In genomic region chr13:51066091-51066831, GRCh38 we compare ENCODE assay signal across 11 cellular contexts. TPM values are rescaled to one million over a fixed set of nuclear protein-coding genes. Genes with fewer than 3 reads are reported as not detected.
A peak's percentile ranks its signal among the peaks of the same experiment; 100 is the strongest.
DNase-seq lines count a peak whose midpoint lies in the region; ATAC-seq, FAIRE-seq and TF ChIP-seq lines count a peak whose summit lies in the region.
"Had no signal": no experiment of that assay in that cellular context is flagged by ENCODE, and none has a peak within 500 bp of the region (broad histone marks: within the 10 kb centered on the region; RNA-seq: fewer than 3 reads in every experiment).

No MANE protein-coding gene starts in this region.

- H3T11ph ChIP-seq in H9 (ENCODE audit: low read length), result no peak overlapping the region

- H3K4me1 Mint-ChIP-seq in HFFc6 (ENCODE audit: low read depth), result no peaks in the 10 kb centered on the region
- peaks cover 8 to 13% of the 10 kb centered on the region in 2 experiments for H3K4me1 Mint-ChIP-seq in H9

- H3K4me3 ChIP-seq in Karpas-422 (ENCODE audit: low read length) (no peak overlapping the region), K562 (no peak overlapping the region), sigmoid colon (no peak overlapping the region)
- H3K4me3 ChIP-seq: skin epidermis had no signal

- no peaks in the 10 kb centered on the region for H3K27me3 ChIP-seq in Karpas-422 (ENCODE audit: low read length)
- peaks cover 0 to 30% of the 10 kb centered on the region in 2 experiments; a peak in 4 of 5 replicates for H3K27me3 ChIP-seq in K562 (ENCODE audit: control insufficient read depth in 2 of 2, insufficient read depth in 2 of 2, low read length in 2 of 2)
- H3K27me3 ChIP-seq in sigmoid colon, result peaks cover 0 to 8% (median 0%) of the 10 kb centered on the region in 3 donors
- H3K27me3 ChIP-seq in H9 (ENCODE audit: insufficient read depth, low read length), result no peaks in the 10 kb centered on the region

- H3K23me2 ChIP-seq in H9 (ENCODE audit: insufficient read length, low read depth, low read length, poor library complexity, severe bottlenecking), result no peaks in the 10 kb centered on the region

- H3K27me3 Mint-ChIP-seq in HFFc6 (ENCODE audit: insufficient read depth) (peaks cover 27% of the 10 kb centered on the region), H9 (ENCODE audit: low read depth) (peaks cover 6% of the 10 kb centered on the region; the same call in 1 of the 2 replicates)

- H3K9me3 Mint-ChIP-seq in HFFc6, result no peaks in the 10 kb centered on the region
- H3K9me3 Mint-ChIP-seq in H9, result no peaks in the 10 kb centered on the region
- H3K9me3 Mint-ChIP-seq: activated T-cell treated with anti-CD3 and anti-CD28 coated beads, Interleukin-2, amount 50 U/mL, for 72 hours; T-cell had no signal

- H4K5ac ChIP-seq in H9 (ENCODE audit: insufficient read length, low read depth, low read length), result no peak overlapping the region

- no peak overlapping the region for H3K4ac ChIP-seq in H9 (ENCODE audit: low read depth, low read length)

- H3K9me3 ChIP-seq in Karpas-422 (ENCODE audit: low read length), result no peaks in the 10 kb centered on the region
- H3K9me3 ChIP-seq in K562 (replicated peaks; ENCODE audit: control insufficient read depth, insufficient read depth, low read depth, low read length), result no peaks in the 10 kb centered on the region
- H3K9me3 ChIP-seq in sigmoid colon, result no peaks in the 10 kb centered on the region
- no peaks in the 10 kb centered on the region for H3K9me3 ChIP-seq in H9 (ENCODE audit: control insufficient read depth, low read depth, low read length)

- H3K27ac ChIP-seq in Karpas-422 (ENCODE audit: low read length), result no peak overlapping the region
- no peak overlapping the region for H3K27ac ChIP-seq in K562 (ENCODE audit: extremely low read depth, low read depth, low read length)
- no peak overlapping the region for H3K27ac ChIP-seq in sigmoid colon
- no peak overlapping the region for H3K27ac ChIP-seq in H9 (ENCODE audit: insufficient read length, low read depth, low read length)
- H3K27ac ChIP-seq: skin epidermis had no signal

- H3K79me1 ChIP-seq in H9 (ENCODE audit: insufficient read depth, low read depth, low read length, poor library complexity, severe bottlenecking), result no peaks in the 10 kb centered on the region

- H2BK12ac ChIP-seq in H9 (ENCODE audit: insufficient read length, low read depth, low read length), result no peak overlapping the region

- no TSS peak for BruUV-seq in K562 (replicated peaks; lab: Mats Ljungman, UMichigan)

- no peak for TF ChIP-seq CTCF in K562 (IDR thresholded peaks at IDR 0.05 in 2 of 3, conservative IDR thresholded peaks at IDR 0.05 in 1 of 3; ENCODE audit: insufficient read depth in 2 of 3, low read depth in 1 of 3, low read length in 3 of 3)
- TF ChIP-seq CTCF in sigmoid colon (IDR thresholded peaks at IDR 0.05), result no peak
- TF ChIP-seq CTCF in HFFc6 (IDR thresholded peaks at IDR 0.05), result no peak
- TF ChIP-seq CTCF in H9 (conservative IDR thresholded peaks at IDR 0.05), result no peak; the same call in 1 of the 3 replicates
- no peak for TF ChIP-seq CTCF in GM13976 (IDR thresholded peaks at IDR 0.05; ENCODE audit: borderline replicate concordance, control extremely low read depth, extremely low read depth, insufficient read depth, missing control alignments)

- 1% methylated on average over 14 of the region's 15 CpGs for WGBS in K562 (ENCODE audit: insufficient coverage, low coverage, missing lambda C conversion rate)
- WGBS in sigmoid colon, 2 donors, result 50 to 67% methylated on average over 15 of the region's 15 CpGs
- no CpG with 5 or more reads among the region's 15 CpGs for WGBS in H9 (ENCODE audit: extremely low coverage, insufficient read length, low lambda C conversion rate)

- no peak overlapping the region for H3K18ac ChIP-seq in H9 (ENCODE audit: insufficient read length, low read depth, low read length)

- H3K36me3 Mint-ChIP-seq in HFFc6 (ENCODE audit: low read depth) (no peaks in the 10 kb centered on the region), H9 (ENCODE audit: insufficient read depth in 1 of 3, low read depth in 3 of 3) (no peaks in the 10 kb centered on the region)
- H3K36me3 Mint-ChIP-seq: T-cell had no signal

- no peak overlapping the region for H2AK5ac ChIP-seq in H9 (ENCODE audit: insufficient read length, low read length)

- DNase-seq in Daoy (ENCODE audit: low read depth) (peak; percentile 81), Karpas-422 (peak; percentile 58), K562 (ENCODE audit: extremely low read depth in 1 of 4, low spot score in 3 of 4) (no peak), myocyte (ENCODE audit: low read depth) (peak; percentile 15), sigmoid colon (no peak), HFFc6 (no peak), H9 (no peak), GM13976 (ENCODE audit: low spot score) (no peak)
- DNase-seq: activated T-cell treated with anti-CD3 and anti-CD28 coated beads, Interleukin-2, amount 50 U/mL, for 72 hours; T-cell had no signal

- H4K8ac ChIP-seq in H9 (replicated peaks; ENCODE audit: insufficient read length, low read depth, low read length), result no peak overlapping the region

- H3K9ac ChIP-seq in Karpas-422 (ENCODE audit: low read length) (no peak overlapping the region), K562 (ENCODE audit: insufficient read depth in 1 of 2, low read depth in 2 of 2, low read length in 2 of 2) (no peak overlapping the region), H9 (ENCODE audit: extremely low read depth, insufficient read length, low read length) (no peak overlapping the region)

- H3K9me1 ChIP-seq in K562 (ENCODE audit: control insufficient read depth, insufficient read depth, low read length), result no peaks in the 10 kb centered on the region

- H2AFZ ChIP-seq in Karpas-422 (ENCODE audit: low read length), result no peak overlapping the region
- no peak overlapping the region for H2AFZ ChIP-seq in K562 (ENCODE audit: low read depth, low read length)
- H2AFZ ChIP-seq in H9 (ENCODE audit: low read length), result no peak overlapping the region

- H2BK120ac ChIP-seq in H9 (ENCODE audit: low read depth, low read length, poor library complexity, severe bottlenecking), result no peak overlapping the region

- H3K4me2 ChIP-seq in Karpas-422 (ENCODE audit: low read depth, low read length, poor library complexity, severe bottlenecking), result no peak overlapping the region
- no peak overlapping the region for H3K4me2 ChIP-seq in K562 (ENCODE audit: insufficient read depth, low read length)
- no peak overlapping the region for H3K4me2 ChIP-seq in H9 (ENCODE audit: insufficient read depth, insufficient read length, low read length)

- H3K27ac Mint-ChIP-seq in HFFc6 (no peak overlapping the region), H9 (no peak overlapping the region; a peak in 1 of 7 replicates)
- H3K27ac Mint-ChIP-seq: activated T-cell treated with anti-CD3 and anti-CD28 coated beads, Interleukin-2, amount 50 U/mL, for 72 hours; T-cell had no signal

- H3K9me2 ChIP-seq in Karpas-422 (replicated peaks; ENCODE audit: insufficient read depth, low read length), result no peaks in the 10 kb centered on the region

- FAIRE-seq in K562 (lab: Jason Lieb, UNC), result no peak

- no peak for TF ChIP-seq EP300 in K562 (IDR thresholded peaks at IDR 0.05; ENCODE audit: low read length)
- no peak for TF ChIP-seq EP300 in sigmoid colon (IDR thresholded peaks at IDR 0.05)

- no peaks in the 10 kb centered on the region for H3K79me2 ChIP-seq in Karpas-422 (ENCODE audit: low read length)
- H3K79me2 ChIP-seq in K562 (ENCODE audit: control insufficient read depth, insufficient read depth, low read length), result no peaks in the 10 kb centered on the region
- H3K79me2 ChIP-seq in H9 (ENCODE audit: insufficient read depth, low read length), result no peaks in the 10 kb centered on the region

- peaks cover 4% of the 10 kb centered on the region for H3K4me1 ChIP-seq in Karpas-422 (ENCODE audit: low read length)
- no peaks in the 10 kb centered on the region for H3K4me1 ChIP-seq in K562 (replicated peaks in 1 of 2; ENCODE audit: control insufficient read depth in 2 of 2, insufficient read depth in 2 of 2, low read length in 2 of 2)
- no peaks in the 10 kb centered on the region for H3K4me1 ChIP-seq in sigmoid colon
- H3K4me1 ChIP-seq in H9 (ENCODE audit: insufficient read depth, low read length), result no peaks in the 10 kb centered on the region

- H2BK15ac ChIP-seq in H9 (ENCODE audit: low read depth, low read length), result no peak overlapping the region

- H2BK20ac ChIP-seq in H9 (ENCODE audit: low read depth, low read length, poor library complexity, severe bottlenecking), result no peak overlapping the region

- no peak overlapping the region for H3K14ac ChIP-seq in H9 (ENCODE audit: insufficient read depth, low read length)

- no peak overlapping the region for H3K56ac ChIP-seq in H9 (ENCODE audit: insufficient read length, low read depth, low read length)

- TF ChIP-seq POLR2A in K562 (conservative IDR thresholded peaks at IDR 0.05) (no peak), sigmoid colon (IDR thresholded peaks at IDR 0.05) (no peak)

- no peak overlapping the region for H4K91ac ChIP-seq in H9 (ENCODE audit: insufficient read length, low read depth, low read length)

- in situ Hi-C loops in K562 (cut with MboI) (loop anchor here (10.0 to 25.0 kb wide), 2 partner anchors 1091 to 1404 kb away; no protein-coding TSS in a partner anchor), GM13976 (cut with MboI; ENCODE audit: low sequenced_read_pairs, unreplicated experiment) (loop anchor here (25.0 kb wide), 1 partner anchor 1079 kb away; the partner anchor contains the start of gene TRIM13)

- CTCF ChIA-PET in K562 (lab: Yijun Ruan, JAX; ENCODE audit: low intra/inter-chr PET ratio), result no interaction called here

- peak; percentile 34; the same call in 1 of the 3 replicates for ATAC-seq in K562
- ATAC-seq: T-cell had no signal

- H3K36me3 ChIP-seq in Karpas-422 (ENCODE audit: insufficient read depth, low read length) (no peaks in the 10 kb centered on the region), K562 (ENCODE audit: control insufficient read depth, insufficient read depth, low read length) (no peaks in the 10 kb centered on the region), sigmoid colon (no peaks in the 10 kb centered on the region)

- POLR2A ChIA-PET in K562 (lab: Yijun Ruan, JAX), result interaction anchor here (0.7 kb wide), 1 partner anchor 453 kb away, joined by 7 read pairs; no protein-coding TSS in a partner anchor

- H4K20me1 ChIP-seq in Karpas-422 (ENCODE audit: insufficient read depth, low read depth, low read length) (0 out of 2 replicates have a peak, but pooled peaks cover 3% of the 10 kb centered on the region), K562 (replicated peaks; ENCODE audit: control insufficient read depth, insufficient read depth, low read length) (no peaks in the 10 kb centered on the region), H9 (ENCODE audit: control insufficient read depth, insufficient read depth, insufficient read length) (no peaks in the 10 kb centered on the region)

- H3K4me3 Mint-ChIP-seq in HFFc6, result no peak overlapping the region
- H3K4me3 Mint-ChIP-seq in H9, result no peak overlapping the region
- H3K4me3 Mint-ChIP-seq: activated T-cell treated with anti-CD3 and anti-CD28 coated beads, Interleukin-2, amount 50 U/mL, for 72 hours; T-cell had no signal

- H2BK5ac ChIP-seq in H9 (ENCODE audit: insufficient read length, low read length), result no peak overlapping the region

- intact Hi-C loops in K562 (cut with micrococcal nuclease), result loop anchor here (10.0 kb wide), 2 partner anchors 151 to 261 kb away; no protein-coding TSS in a partner anchor
- intact Hi-C loops in sigmoid colon (cut with DNase I), result no loop called here

- H3K23ac ChIP-seq in H9 (ENCODE audit: insufficient read length, low read depth, low read length), result no peak overlapping the region

- no peak for TF ChIP-seq RAD21 in K562 (CRISPR knock-in tag; conservative IDR thresholded peaks at IDR 0.05 in 1 of 2, IDR thresholded peaks at IDR 0.05 in 1 of 2)

RNA-seq across cellular contexts. Expression of gene C13orf42, which starts 44.8 kb away (rescaled TPM):
- total RNA-seq in Daoy (2014; rRNA removed; shearing (Covaris generic)), result not detected in 2 replicates
- total RNA-seq in Karpas-422 (2014; rRNA removed; shearing (Covaris generic); ENCODE audit: low replicate concordance), result not detected in 2 replicates
- not detected in 2 replicates for total RNA-seq in K562 (2011; cell fraction: chromatin; rRNA removed; ENCODE audit: low replicate concordance)
- not detected in 2 replicates for total RNA-seq in K562 (2011; cell fraction: nucleolus; rRNA removed)
- total RNA-seq in K562 (2011; cell fraction: nucleoplasm; rRNA removed), result not detected in 2 replicates
- 0.18 TPM in 1 of 2 replicates, not detected in the other for total RNA-seq in K562 (2014; rRNA removed)
- not detected in 2 replicates for total RNA-seq in K562 (2014; rRNA removed; fragmentation: Illumina TruSeq; extraction: Trizol)
- not detected in 2 replicates for total RNA-seq in K562 (2015; rRNA removed; fragmentation: Illumina TruSeq; extraction: Trizol)
- not detected in 2 replicates for total RNA-seq in K562 (2021)
- not detected in 2 replicates for polyA plus RNA-seq in K562 (2011; rRNA removed)
- not detected in 2 replicates for polyA plus RNA-seq in K562 (2011; cell fraction: cytosol; rRNA removed)
- polyA plus RNA-seq in K562 (2011; cell fraction: nucleus; rRNA removed), result not detected in 2 replicates
- 0.12 TPM in 1 of 2 replicates, not detected in the other for polyA plus RNA-seq in K562 (2012)
- polyA plus RNA-seq in K562 (2014; fragmentation: Illumina TruSeq; extraction: Trizol), result not detected in 2 replicates
- not detected for polyA plus RNA-seq in K562 (2014; fragmentation: Nextera tagmentation; extraction: Ambion mirVana)
- polyA plus RNA-seq in K562 (2014; rRNA removed), result not detected in 2 replicates
- polyA minus RNA-seq in K562 (2011; rRNA and poly(A)+ RNA removed), result not detected in 2 replicates
- not detected in 2 replicates for polyA minus RNA-seq in K562 (2011; cell fraction: cytosol; rRNA and poly(A)+ RNA removed)
- polyA minus RNA-seq in K562 (2011; cell fraction: nucleus; rRNA and poly(A)+ RNA removed), result not detected in 2 replicates
- not detected in 2 replicates for total RNA-seq in myocyte
- polyA plus RNA-seq in myocyte (2012), result not detected
- not detected for total RNA-seq in sigmoid colon
- not detected for polyA plus RNA-seq in sigmoid colon
- not detected for total RNA-seq in HFFc6 (2021; fragmentation: NEBNext Ultra II Directional; extraction: Animal tissue kit (Norgen Biotek cat#: 25700))
- total RNA-seq in H9 (2021), result 16.5 and 18.1 TPM in 2 replicates
- total RNA-seq: activated T-cell treated with anti-CD3 and anti-CD28 coated beads, Interleukin-2, amount 50 U/mL, for 72 hours; T-cell had no signal

Comparison
In these comparisons a context has a peak if more than half of its experiments do, and no peak if none do; other contexts are left out.
1. DNase-seq: peak in Daoy (single experiment), Karpas-422 (single experiment) and myocyte (single experiment); none in K562 (0 of 4), sigmoid colon (single experiment), HFFc6 (single experiment), H9 (single experiment) and GM13976 (single experiment).
2. RNA of gene C13orf42, which starts 44.8 kb away (total RNA-seq): 16.5 to 18.1 TPM in H9; 0.18 TPM in K562, not detected in Daoy, not detected in Karpas-422, not detected in myocyte, not detected in sigmoid colon and not detected in HFFc6; every median in the first group is over 10 times any median in the second.